13 cellular contexts compared by ENCODE assay signal in genomic region chr10:77605466-77605865, GRCh38. TPM values are rescaled to one million over a fixed set of nuclear protein-coding genes. Genes with fewer than 3 reads are reported as not detected.
DNase-seq lines count a peak whose midpoint lies in the region; ATAC-seq and TF ChIP-seq lines count a peak whose summit lies in the region.
"Had no signal": no experiment of that assay in that cellular context is flagged by ENCODE, and none has a peak within 500 bp of the region (broad histone marks: within the 10 kb centered on the region; RNA-seq: fewer than 3 reads in every experiment).

No MANE protein-coding gene starts in this region.

- DNase-seq in HK-2 (ENCODE audit: unreplicated experiment) (peak; percentile 29), colonic mucosa (peak; percentile 39), mucosa of descending colon (no peak), GM19238 (ENCODE audit: insufficient read length, low spot score) (no peak), GOT3 (lab: John Stamatoyannopoulos, UW) (no peak)
- DNase-seq in activated T-helper 1 cell treated with anti-CD3 and anti-CD28 coated beads, Interleukin-12 subunit alpha, Interleukin-12 subunit beta, Interleukin-2, Interleukin-4 antibody, amounts not matched to agents 30 ng/mL and 10 ng/mL and 1 ng/mL, durations not matched to agents 14 hours and 24 hours and 36 hours (ENCODE audit: low spot score): no peak
- DNase-seq: effector memory CD8-positive, alpha-beta T cell; naive B cell; NCI-H226 had no signal

- peaks cover 9% of the 10 kb centered on the region for H3K4me1 Mint-ChIP-seq in activated T-helper 1 cell treated with anti-CD3 and anti-CD28 coated beads, Interleukin-12 subunit alpha, Interleukin-12 subunit beta, Interleukin-2, Interleukin-4 antibody, amounts not matched to agents 30 ng/mL and 10 ng/mL and 1 ng/mL, durations not matched to agents 14 hours and 24 hours and 36 hours (ENCODE audit: low read depth)

- peaks cover 59 to 97% (median 82%) of the 10 kb centered on the region in 10 experiments for H3K4me1 ChIP-seq in BLaER1 treated with 17β-estradiol and CSF1 and Interleukin-3, amounts not matched to agents 10 nM and 100 nM
- H3K4me1 ChIP-seq in colonic mucosa: peaks cover 19% of the 10 kb centered on the region
- peaks cover 35% of the 10 kb centered on the region for H3K4me1 ChIP-seq in mucosa of descending colon (ENCODE audit: low read depth)

- no peak overlapping the region for H3K9ac ChIP-seq in BLaER1 treated with 17β-estradiol and CSF1 and Interleukin-3, amounts not matched to agents 10 nM and 100 nM
- no peak overlapping the region for H3K9ac ChIP-seq in colonic mucosa (ENCODE audit: low read depth in 2 of 2, low read length in 2 of 2)

- H3K9me3 Mint-ChIP-seq in activated T-helper 1 cell treated with anti-CD3 and anti-CD28 coated beads, Interleukin-12 subunit alpha, Interleukin-12 subunit beta, Interleukin-2, Interleukin-4 antibody, amounts not matched to agents 30 ng/mL and 10 ng/mL and 1 ng/mL, durations not matched to agents 14 hours and 24 hours and 36 hours: no peaks in the 10 kb centered on the region
- H3K9me3 Mint-ChIP-seq: effector memory CD8-positive, alpha-beta T cell; IgD-negative memory B cell; naive B cell had no signal

- H3K27ac Mint-ChIP-seq in activated T-helper 1 cell treated with anti-CD3 and anti-CD28 coated beads, Interleukin-12 subunit alpha, Interleukin-12 subunit beta, Interleukin-2, Interleukin-4 antibody, amounts not matched to agents 30 ng/mL and 10 ng/mL and 1 ng/mL, durations not matched to agents 14 hours and 24 hours and 36 hours: no peak overlapping the region
- H3K27ac Mint-ChIP-seq: effector memory CD8-positive, alpha-beta T cell; IgD-negative memory B cell had no signal

- H3K36me3 Mint-ChIP-seq in activated T-helper 1 cell treated with anti-CD3 and anti-CD28 coated beads, Interleukin-12 subunit alpha, Interleukin-12 subunit beta, Interleukin-2, Interleukin-4 antibody, amounts not matched to agents 30 ng/mL and 10 ng/mL and 1 ng/mL, durations not matched to agents 14 hours and 24 hours and 36 hours (ENCODE audit: low read depth): no peaks in the 10 kb centered on the region
- H3K36me3 Mint-ChIP-seq: IgD-negative memory B cell, naive B cell had no signal

- H3K4me2 ChIP-seq in BLaER1 treated with 17β-estradiol and CSF1 and Interleukin-3, amounts not matched to agents 10 nM and 100 nM: peak overlapping the region; percentile 70 to 96 (median 88); a peak in 21 of 22 replicates

- no peaks in the 10 kb centered on the region for H3K36me3 ChIP-seq in BLaER1 treated with 17β-estradiol and CSF1 and Interleukin-3, amounts not matched to agents 10 nM and 100 nM
- H3K36me3 ChIP-seq in colonic mucosa (no peaks in the 10 kb centered on the region), mucosa of descending colon (ENCODE audit: low read depth) (no peaks in the 10 kb centered on the region)

- H3K4me3 Mint-ChIP-seq in activated T-helper 1 cell treated with anti-CD3 and anti-CD28 coated beads, Interleukin-12 subunit alpha, Interleukin-12 subunit beta, Interleukin-2, Interleukin-4 antibody, amounts not matched to agents 30 ng/mL and 10 ng/mL and 1 ng/mL, durations not matched to agents 14 hours and 24 hours and 36 hours: no peak overlapping the region
- H3K4me3 Mint-ChIP-seq: effector memory CD8-positive, alpha-beta T cell had no signal

- peaks cover 0 to 72% (median 0%) of the 10 kb centered on the region in 11 experiments; a peak in 2 of 22 replicates for H4K20me1 ChIP-seq in BLaER1 treated with 17β-estradiol and CSF1 and Interleukin-3, amounts not matched to agents 10 nM and 100 nM

- no peaks in the 10 kb centered on the region for H3K9me3 ChIP-seq in BLaER1 treated with 17β-estradiol and CSF1 and Interleukin-3, amounts not matched to agents 10 nM and 100 nM (replicated peaks in 1 of 11)
- H3K9me3 ChIP-seq in colonic mucosa: no peaks in the 10 kb centered on the region
- H3K9me3 ChIP-seq in mucosa of descending colon: no peaks in the 10 kb centered on the region

- no peaks in the 10 kb centered on the region for H3K27me3 ChIP-seq in BLaER1 treated with 17β-estradiol and CSF1 and Interleukin-3, amounts not matched to agents 10 nM and 100 nM
- H3K27me3 ChIP-seq in colonic mucosa: no peaks in the 10 kb centered on the region

- intact Hi-C loops in colonic mucosa (cut with DNase I): no loop called here
- intact Hi-C loops in mucosa of descending colon (cut with DNase I, micrococcal nuclease): no loop called here
- intact Hi-C loops in activated T-helper 1 cell treated with anti-CD3 and anti-CD28 coated beads, Interleukin-12 subunit alpha, Interleukin-12 subunit beta, Interleukin-2, Interleukin-4 antibody, amounts not matched to agents 30 ng/mL and 10 ng/mL and 1 ng/mL, durations not matched to agents 14 hours and 24 hours and 36 hours (cut with micrococcal nuclease): no loop called here

- no peak overlapping the region for H3K4me3 ChIP-seq in BLaER1 treated with 17β-estradiol and CSF1 and Interleukin-3, amounts not matched to agents 10 nM and 100 nM
- H3K4me3 ChIP-seq in colonic mucosa (no peak overlapping the region), mucosa of descending colon (no peak overlapping the region)

- H3K27me3 Mint-ChIP-seq in activated T-helper 1 cell treated with anti-CD3 and anti-CD28 coated beads, Interleukin-12 subunit alpha, Interleukin-12 subunit beta, Interleukin-2, Interleukin-4 antibody, amounts not matched to agents 30 ng/mL and 10 ng/mL and 1 ng/mL, durations not matched to agents 14 hours and 24 hours and 36 hours (ENCODE audit: insufficient read depth): no peaks in the 10 kb centered on the region

- no peak for TF ChIP-seq CTCF in colonic mucosa (IDR thresholded peaks at IDR 0.05)
- no peak for TF ChIP-seq CTCF in mucosa of descending colon (IDR thresholded peaks at IDR 0.05)

- peak; percentile 16 for ATAC-seq in mucosa of descending colon
- no peak for ATAC-seq in HG03095 (IDR thresholded peaks at IDR 0.05; ENCODE audit: unreplicated experiment)
- ATAC-seq: effector memory CD8-positive, alpha-beta T cell; Right ventricle myocardium inferior had no signal

- peak overlapping the region in 3 of 11 experiments; percentile 23 to 66 (median 34); a peak in 2 of 22 replicates for H3K27ac ChIP-seq in BLaER1 treated with 17β-estradiol and CSF1 and Interleukin-3, amounts not matched to agents 10 nM and 100 nM
- H3K27ac ChIP-seq in colonic mucosa: no peak overlapping the region

RNA-seq across cellular contexts. Expression of gene KCNMA1, which starts 32.1 kb away (rescaled TPM):
- 10 to 100 TPM; 23.2 to 44.5 TPM for total RNA-seq in colonic mucosa
- 100 to 1,000 TPM in 1 of 3 donors, 10 to 100 TPM in 2; 45.4 to 312 (median 62.4) TPM for total RNA-seq in mucosa of descending colon
- not detected in 2 replicates for total RNA-seq in activated T-helper 1 cell treated with anti-CD3 and anti-CD28 coated beads, Interleukin-12 subunit alpha, Interleukin-12 subunit beta, Interleukin-2, Interleukin-4 antibody, amounts not matched to agents 30 ng/mL and 10 ng/mL and 1 ng/mL, durations not matched to agents 14 hours and 24 hours and 36 hours

Comparison
In these comparisons a context has a peak if more than half of its experiments do, and no peak if none do; other contexts are left out.
1. DNase-seq: peak in HK-2 (single experiment) and colonic mucosa (single experiment); none in mucosa of descending colon (0 of 3), GM19238 (single experiment), activated T-helper 1 cell treated with anti-CD3 and anti-CD28 coated beads, Interleukin-12 subunit alpha, Interleukin-12 subunit beta, Interleukin-2, Interleukin-4 antibody, amounts not matched to agents 30 ng/mL and 10 ng/mL and 1 ng/mL, durations not matched to agents 14 hours and 24 hours and 36 hours (single experiment) and GOT3 (single experiment).
2. RNA of gene KCNMA1, which starts 32.1 kb away (total RNA-seq): 45.4 to 312 TPM in mucosa of descending colon and 23.2 to 44.5 TPM in colonic mucosa; not detected in activated T-helper 1 cell treated with anti-CD3 and anti-CD28 coated beads, Interleukin-12 subunit alpha, Interleukin-12 subunit beta, Interleukin-2, Interleukin-4 antibody, amounts not matched to agents 30 ng/mL and 10 ng/mL and 1 ng/mL, durations not matched to agents 14 hours and 24 hours and 36 hours; every median in the first group is over 10 times any median in the second.